ENCODE assay signal across 8 cellular contexts in the genomic region with DNA sequence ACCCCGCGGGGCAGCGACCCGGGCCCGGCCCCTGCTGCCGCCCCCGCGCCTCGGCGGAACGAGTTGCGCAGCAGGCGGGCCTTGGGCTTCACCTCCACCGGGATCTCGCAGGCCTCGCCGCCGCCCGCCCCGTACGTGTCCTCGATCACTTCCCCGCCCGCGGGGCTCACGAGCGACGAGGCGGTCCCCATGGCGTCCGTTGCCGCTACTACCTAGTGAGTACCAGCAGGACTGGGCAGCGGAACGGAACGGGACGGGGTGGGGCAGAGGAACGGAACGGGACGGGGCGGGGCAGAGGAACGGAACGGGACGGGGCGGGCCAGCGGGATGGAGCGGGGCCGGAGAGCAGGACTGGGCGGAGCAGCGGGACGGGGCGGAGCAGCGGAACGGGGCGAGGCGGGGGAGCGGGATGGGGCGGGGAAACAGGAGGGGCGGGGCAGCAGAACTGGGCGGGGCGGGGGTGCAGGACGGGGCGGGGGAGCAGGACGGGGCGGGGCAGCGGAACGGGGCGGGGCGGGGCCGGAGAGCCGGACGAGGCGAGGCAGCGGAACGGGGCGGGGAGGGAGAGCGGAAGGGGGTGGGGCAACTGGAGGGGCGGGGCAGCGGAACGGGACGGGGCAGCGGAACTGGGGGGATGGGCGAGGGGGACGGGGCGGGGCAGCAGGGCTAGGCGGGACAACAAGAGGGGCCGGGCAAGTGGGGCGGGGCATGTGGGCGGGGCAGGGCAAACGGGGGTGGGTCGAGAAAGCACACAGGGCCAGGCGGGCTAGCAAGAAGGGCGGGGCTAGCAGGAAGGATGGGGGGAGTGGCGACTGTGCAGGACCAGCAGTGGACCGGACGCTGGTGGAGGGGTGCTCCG. TPM values are rescaled to one million over a fixed set of nuclear protein-coding genes. Genes with fewer than 3 reads are reported as not detected.
DNase-seq lines count a peak whose midpoint lies in the region; ATAC-seq, FAIRE-seq and TF ChIP-seq lines count a peak whose summit lies in the region.

A gene with protein sequence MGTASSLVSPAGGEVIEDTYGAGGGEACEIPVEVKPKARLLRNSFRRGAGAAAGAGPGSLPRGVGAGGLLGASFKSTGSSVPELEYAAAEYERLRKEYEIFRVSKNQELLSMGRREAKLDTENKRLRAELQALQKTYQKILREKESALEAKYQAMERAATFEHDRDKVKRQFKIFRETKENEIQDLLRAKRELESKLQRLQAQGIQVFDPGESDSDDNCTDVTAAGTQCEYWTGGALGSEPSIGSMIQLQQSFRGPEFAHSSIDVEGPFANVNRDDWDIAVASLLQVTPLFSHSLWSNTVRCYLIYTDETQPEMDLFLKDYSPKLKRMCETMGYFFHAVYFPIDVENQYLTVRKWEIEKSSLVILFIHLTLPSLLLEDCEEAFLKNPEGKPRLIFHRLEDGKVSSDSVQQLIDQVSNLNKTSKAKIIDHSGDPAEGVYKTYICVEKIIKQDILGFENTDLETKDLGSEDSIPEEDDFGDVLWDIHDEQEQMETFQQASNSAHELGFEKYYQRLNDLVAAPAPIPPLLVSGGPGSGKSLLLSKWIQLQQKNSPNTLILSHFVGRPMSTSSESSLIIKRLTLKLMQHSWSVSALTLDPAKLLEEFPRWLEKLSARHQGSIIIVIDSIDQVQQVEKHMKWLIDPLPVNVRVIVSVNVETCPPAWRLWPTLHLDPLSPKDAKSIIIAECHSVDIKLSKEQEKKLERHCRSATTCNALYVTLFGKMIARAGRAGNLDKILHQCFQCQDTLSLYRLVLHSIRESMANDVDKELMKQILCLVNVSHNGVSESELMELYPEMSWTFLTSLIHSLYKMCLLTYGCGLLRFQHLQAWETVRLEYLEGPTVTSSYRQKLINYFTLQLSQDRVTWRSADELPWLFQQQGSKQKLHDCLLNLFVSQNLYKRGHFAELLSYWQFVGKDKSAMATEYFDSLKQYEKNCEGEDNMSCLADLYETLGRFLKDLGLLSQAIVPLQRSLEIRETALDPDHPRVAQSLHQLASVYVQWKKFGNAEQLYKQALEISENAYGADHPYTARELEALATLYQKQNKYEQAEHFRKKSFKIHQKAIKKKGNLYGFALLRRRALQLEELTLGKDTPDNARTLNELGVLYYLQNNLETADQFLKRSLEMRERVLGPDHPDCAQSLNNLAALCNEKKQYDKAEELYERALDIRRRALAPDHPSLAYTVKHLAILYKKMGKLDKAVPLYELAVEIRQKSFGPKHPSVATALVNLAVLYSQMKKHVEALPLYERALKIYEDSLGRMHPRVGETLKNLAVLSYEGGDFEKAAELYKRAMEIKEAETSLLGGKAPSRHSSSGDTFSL (N-terminal part only) (minus strand): TSS at position 245 of the 859 bp plus-strand sequence. CDS start 54 bp downstream, at position 191.

- peaks cover 32% of the 10 kb centered on the region for H3K4me1 Mint-ChIP-seq in T-helper 1 cell treated with Interleukin-12 subunit alpha and Interleukin-12 subunit beta and Interleukin-4 antibody, amounts not matched to agents 30 μg/mL and 1 μg/mL, for 36 hours (ENCODE audit: low read depth)

- in situ Hi-C loops in GM13977 (cut with MboI; ENCODE audit: low pct_unique_long_range_greater_than_20kb, low sequenced_read_pairs, unreplicated experiment), result no loop called here

- no peaks in the 10 kb centered on the region for H3K27me3 ChIP-seq in prostate gland (replicated peaks; ENCODE audit: insufficient read depth)

- peak; percentile 97 for FAIRE-seq in urothelium cell line (lab: Jason Lieb, UNC)

- intact Hi-C loops in left cardiac atrium (cut with DNase I), result loop anchor here in 1 of 2 donors (5.0 kb wide), 1 partner anchor 850 kb away; a partner anchor contains a TSS
- intact Hi-C loops in prostate gland (cut with DNase I), result loop anchor here (2.0 to 10.0 kb wide), 2 partner anchors 850 to 1202 kb away; a partner anchor contains a TSS

- peak within 1 kb of the TSS; percentile 81 to 96 for H3K4me3 ChIP-seq in prostate gland

- H3K4me3 Mint-ChIP-seq in T-helper 1 cell treated with Interleukin-12 subunit alpha and Interleukin-12 subunit beta and Interleukin-4 antibody, amounts not matched to agents 30 μg/mL and 1 μg/mL, for 36 hours, result peak within 1 kb of the TSS; percentile 91

- peak within 1 kb of the TSS; percentile 88 for H3K27ac Mint-ChIP-seq in T-helper 1 cell treated with Interleukin-12 subunit alpha and Interleukin-12 subunit beta and Interleukin-4 antibody, amounts not matched to agents 30 μg/mL and 1 μg/mL, for 36 hours

- no peaks in the 10 kb centered on the region for H3K9me3 Mint-ChIP-seq in T-helper 1 cell treated with Interleukin-12 subunit alpha and Interleukin-12 subunit beta and Interleukin-4 antibody, amounts not matched to agents 30 μg/mL and 1 μg/mL, for 36 hours

- no peaks in the 10 kb centered on the region for H3K9me3 ChIP-seq in prostate gland

- H3K27me3 Mint-ChIP-seq in T-helper 1 cell treated with Interleukin-12 subunit alpha and Interleukin-12 subunit beta and Interleukin-4 antibody, amounts not matched to agents 30 μg/mL and 1 μg/mL, for 36 hours (ENCODE audit: low read depth), result peaks cover 8% of the 10 kb centered on the region

- ATAC-seq in HG02870 (IDR thresholded peaks at IDR 0.05; ENCODE audit: unreplicated experiment), result peak; percentile 87
- ATAC-seq in left cardiac atrium, result peak; percentile 91 to 95

- peaks cover 9% of the 10 kb centered on the region for H3K36me3 Mint-ChIP-seq in T-helper 1 cell treated with Interleukin-12 subunit alpha and Interleukin-12 subunit beta and Interleukin-4 antibody, amounts not matched to agents 30 μg/mL and 1 μg/mL, for 36 hours (ENCODE audit: low read depth)

- H3K27ac ChIP-seq in prostate gland, result peak within 1 kb of the TSS; percentile 90 to 94

- peaks cover 10% of the 10 kb centered on the region for H3K4me1 ChIP-seq in prostate gland (replicated peaks)

- TF ChIP-seq POLR2A in prostate gland (IDR thresholded peaks at IDR 0.05), result peak; percentile 96

- no peaks in the 10 kb centered on the region for H3K36me3 ChIP-seq in prostate gland

- TF ChIP-seq CTCF in GM13977 (IDR thresholded peaks at IDR 0.05; ENCODE audit: extremely low read depth, insufficient read depth, missing control alignments) (no peak), prostate gland (IDR thresholded peaks at IDR 0.05) (peak in 2 of 4 experiments; percentile 16 to 40)

- 1% methylated on average over 63 of the region's 96 CpGs for WGBS in prostate gland

- DNase-seq in GM13977 (ENCODE audit: low spot score), result peak; percentile 98
- DNase-seq in NCI-H146 treated with DMSO at 0.1 percent for 48 hours (lab: John Stamatoyannopoulos, UW; ENCODE audit: unreplicated experiment), result peak; percentile 96
- DNase-seq in amniotic stem cell (lab: John Stamatoyannopoulos, UW), result peak; percentile 98
- DNase-seq in left cardiac atrium, result peak; percentile 98
- DNase-seq in prostate gland (ENCODE audit: low spot score), result peak; percentile 97
- peak; percentile 97 for DNase-seq in urothelium cell line (ENCODE audit: low spot score)

RNA-seq across cellular contexts. Expression of the gene that starts here (rescaled TPM):
- total RNA-seq in left cardiac atrium (10 to 100 TPM in 1 of 2 donors, 1 to 10 TPM in 1; 8.9 to 11.6 TPM), prostate gland (10 to 100 TPM; 15.1 to 41.1 TPM)

Comparison
In these comparisons a context has a peak if more than half of its experiments do, and no peak if none do; other contexts are left out.
1. Peak in every context shown above with its lines: DNase-seq, ATAC-seq, H3K4me3 ChIP-seq and H3K27ac ChIP-seq.